22 cellular contexts compared by ENCODE assay signal in genomic region chr17:58097384-58098088, GRCh38. TPM values are rescaled to one million over a fixed set of nuclear protein-coding genes. Genes with fewer than 3 reads are reported as not detected.
"Had no signal": no experiment of that assay in that cellular context is flagged by ENCODE, and none has a peak within 500 bp of the region (broad histone marks: within the 10 kb centered on the region; RNA-seq: fewer than 3 reads in every experiment).

No MANE protein-coding gene starts in this region.

- DNase-seq: activated CD4-positive, alpha-beta T cell treated with anti-CD3 and anti-CD28 coated beads, Interleukin-2, amount 10 ng/mL, durations not matched to agents 7 days and 5 days; activated CD4-positive, CD25-positive, alpha-beta regulatory T cell; activated CD8-positive, alpha-beta memory T cell treated with anti-CD3 and anti-CD28 coated beads, Interleukin-2, amount 50 U/mL, for 48 hours; activated effector memory CD4-positive, alpha-beta T cell treated with anti-CD3 and anti-CD28 coated beads, Interleukin-2, amount 50 U/mL, for 16 hours; activated naive CD4-positive, alpha-beta T cell treated with anti-CD3 and anti-CD28 coated beads, Interleukin-2, amount 50 U/mL, for 16 hours; activated T-cell treated with anti-CD3 and anti-CD28 coated beads, Interleukin-2, amount 50 U/mL, for 48 hours; cerebellar nuclear complex; effector CD8-positive, alpha-beta T cell; esophagus squamous epithelium; heart right ventricle; kidney glomerular epithelial cell; T1000 had no signal

- H3K9me3 ChIP-seq: ascending aorta, esophagus squamous epithelium, heart right ventricle had no signal

- H3K27ac Mint-ChIP-seq: activated CD4-positive, alpha-beta T cell treated with anti-CD3 and anti-CD28 coated beads, Interleukin-2, amount 10 ng/mL, durations not matched to agents 7 days and 5 days; activated CD8-positive, alpha-beta T cell treated with anti-CD3 and anti-CD28 coated beads, Interleukin-2, amount 10 ng/mL, durations not matched to agents 7 days and 5 days; dendritic cell treated with granulocyte-macrophage colony-stimulating factor and Interleukin-4, amounts not matched to agents 40 ng/mL and 50 ng/mL, for 4 days; memory B cell; stimulated activated naive CD8-positive, alpha-beta T cell treated with anti-CD3 and anti-CD28 coated beads, Interleukin-15, Interleukin-2, amounts not matched to agents 100 ng/mL and 50 ng/mL, for 24 hours had no signal

- H3K27ac ChIP-seq: ascending aorta, esophagus squamous epithelium, heart right ventricle had no signal

- H3K27me3 Mint-ChIP-seq: memory B cell; progenitor cell of endocrine pancreas; stimulated activated naive CD8-positive, alpha-beta T cell treated with anti-CD3 and anti-CD28 coated beads, Interleukin-15, Interleukin-2, amounts not matched to agents 100 ng/mL and 50 ng/mL, for 24 hours had no signal

- H3K27me3 ChIP-seq: ascending aorta, esophagus squamous epithelium, heart right ventricle had no signal

- H3K4me3 ChIP-seq: ascending aorta, esophagus squamous epithelium, heart right ventricle had no signal

- H3K9me3 Mint-ChIP-seq: activated CD4-positive, alpha-beta T cell treated with anti-CD3 and anti-CD28 coated beads, Interleukin-2, amount 10 ng/mL, durations not matched to agents 7 days and 5 days; dendritic cell treated with granulocyte-macrophage colony-stimulating factor and Interleukin-4, amounts not matched to agents 40 ng/mL and 50 ng/mL, for 4 days; memory B cell; stimulated activated naive CD8-positive, alpha-beta T cell treated with anti-CD3 and anti-CD28 coated beads, Interleukin-15, Interleukin-2, amounts not matched to agents 100 ng/mL and 50 ng/mL, for 24 hours had no signal

- H3K4me3 Mint-ChIP-seq: activated CD4-positive, alpha-beta T cell treated with anti-CD3 and anti-CD28 coated beads, Interleukin-2, amount 10 ng/mL, durations not matched to agents 7 days and 5 days; activated CD8-positive, alpha-beta T cell treated with anti-CD3 and anti-CD28 coated beads, Interleukin-2, amount 10 ng/mL, durations not matched to agents 7 days and 5 days; dendritic cell treated with granulocyte-macrophage colony-stimulating factor and Interleukin-4, amounts not matched to agents 40 ng/mL and 50 ng/mL, for 4 days; memory B cell; stimulated activated naive CD8-positive, alpha-beta T cell treated with anti-CD3 and anti-CD28 coated beads, Interleukin-15, Interleukin-2, amounts not matched to agents 100 ng/mL and 50 ng/mL, for 24 hours had no signal

- H3K4me1 ChIP-seq: ascending aorta, heart right ventricle had no signal

RNA-seq across cellular contexts. Expression of gene OR4D1, which starts 50.6 kb away (rescaled TPM):
- total RNA-seq: ascending aorta, esophagus squamous epithelium, omental fat pad, progenitor cell of endocrine pancreas, skeletal muscle tissue had no signal
- polyA plus RNA-seq: heart right ventricle, liver, neural cell had no signal
